In the genomic region with DNA sequence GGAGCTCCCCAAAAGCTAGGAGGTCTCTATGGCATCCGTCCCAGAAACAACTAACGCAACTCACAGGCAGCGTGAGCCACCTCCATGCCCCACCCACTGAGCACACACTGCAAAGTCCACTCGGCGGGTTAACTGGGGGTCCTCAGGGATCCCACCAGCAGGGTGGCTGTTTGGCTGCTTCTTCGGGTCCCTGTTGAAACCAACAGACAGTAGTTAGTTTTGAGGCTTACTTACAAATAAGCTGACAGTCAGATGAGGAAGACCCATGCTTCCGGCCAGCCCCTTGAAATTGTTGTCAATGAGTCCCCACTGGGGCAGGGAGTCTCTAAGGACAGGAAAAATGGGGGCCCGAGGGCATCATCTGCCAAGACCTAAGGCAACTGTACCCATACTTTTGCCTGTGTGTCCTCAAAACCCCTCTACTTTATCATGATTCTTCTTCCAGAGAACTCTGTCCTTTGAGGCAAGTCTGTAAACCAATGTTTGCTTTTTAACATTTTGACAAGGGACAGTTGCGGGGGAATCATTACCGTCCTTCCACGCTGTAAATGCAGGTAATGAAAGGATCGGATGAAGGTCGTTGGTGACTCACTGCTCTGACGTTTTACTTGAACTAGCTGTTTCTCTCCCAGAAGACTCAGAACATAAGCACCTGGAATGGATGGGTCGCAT, we compare ENCODE assay signal across 20 cellular contexts. TPM values are rescaled to one million over a fixed set of nuclear protein-coding genes. Genes with fewer than 3 reads are reported as not detected.
"Had no signal": no experiment of that assay in that cellular context is flagged by ENCODE, and none has a peak within 500 bp of the region (broad histone marks: within the 10 kb centered on the region; RNA-seq: fewer than 3 reads in every experiment).

No MANE protein-coding gene starts in this region.

- H3K36me3 ChIP-seq: esophagus muscularis mucosa had no signal

- H3K27ac ChIP-seq: body of pancreas, coronary artery, esophagus muscularis mucosa had no signal

- DNase-seq: activated CD4-positive, alpha-beta T cell treated with anti-CD3 and anti-CD28 coated beads, Interleukin-2, amount 10 ng/mL, durations not matched to agents 7 days and 5 days; activated CD4-positive, CD25-positive, alpha-beta regulatory T cell; activated CD8-positive, alpha-beta memory T cell treated with anti-CD3 and anti-CD28 coated beads, Interleukin-2, amount 50 U/mL, for 48 hours; activated gamma-delta T cell treated with Interleukin-2 at 50 U/mL for 16 hours; activated naive CD8-positive, alpha-beta T cell treated with anti-CD3 and anti-CD28 coated beads for 36 hours; amygdala; body of pancreas; caudate nucleus; effector CD4-positive, alpha-beta T cell; left cardiac atrium; nephron progenitor cell; occipital lobe; right cardiac atrium; stimulated activated naive CD8-positive, alpha-beta T cell treated with anti-CD3 and anti-CD28 coated beads, Interleukin-15, Interleukin-2, amounts not matched to agents 100 U/mL and 50 U/mL, for 24 hours; trophoblast cell had no signal

- H3K9me3 ChIP-seq: body of pancreas, esophagus muscularis mucosa had no signal

- ATAC-seq: body of pancreas; left cardiac atrium; right cardiac atrium; stimulated activated naive CD8-positive, alpha-beta T cell treated with anti-CD3 and anti-CD28 coated beads, Interleukin-15, Interleukin-2, amounts not matched to agents 100 U/mL and 50 U/mL, for 24 hours had no signal

- H3K4me3 ChIP-seq: body of pancreas, coronary artery, esophagus muscularis mucosa, smooth muscle cell had no signal

- H3K27me3 ChIP-seq: body of pancreas had no signal

RNA-seq across cellular contexts. Expression of a gene that starts 2.2 kb away (rescaled TPM):
- total RNA-seq: activated CD4-positive, alpha-beta T cell treated with anti-CD3 and anti-CD28 coated beads, Interleukin-2, amount 10 ng/mL, durations not matched to agents 7 days and 5 days; activated naive CD8-positive, alpha-beta T cell treated with anti-CD3 and anti-CD28 coated beads for 36 hours; progenitor cell of endocrine pancreas; smooth muscle cell; T-helper 2 cell treated with Interferon-gamma antibody and Interleukin-4, amounts not matched to agents 100 ng/mL and 5 ng/mL, for 36 hours had no signal
- polyA plus RNA-seq: smooth muscle cell had no signal

RNA-seq across cellular contexts. Expression of a gene that starts 33.8 kb away (rescaled TPM):
- total RNA-seq: activated CD4-positive, alpha-beta T cell treated with anti-CD3 and anti-CD28 coated beads, Interleukin-2, amount 10 ng/mL, durations not matched to agents 7 days and 5 days; activated naive CD8-positive, alpha-beta T cell treated with anti-CD3 and anti-CD28 coated beads for 36 hours; body of pancreas; esophagus muscularis mucosa; left cardiac atrium; occipital lobe; progenitor cell of endocrine pancreas; right cardiac atrium; smooth muscle cell; T-helper 2 cell treated with Interferon-gamma antibody and Interleukin-4, amounts not matched to agents 100 ng/mL and 5 ng/mL, for 36 hours had no signal
- polyA plus RNA-seq: right cardiac atrium, smooth muscle cell had no signal
